29 cellular contexts compared by ENCODE assay signal in the genomic region with DNA sequence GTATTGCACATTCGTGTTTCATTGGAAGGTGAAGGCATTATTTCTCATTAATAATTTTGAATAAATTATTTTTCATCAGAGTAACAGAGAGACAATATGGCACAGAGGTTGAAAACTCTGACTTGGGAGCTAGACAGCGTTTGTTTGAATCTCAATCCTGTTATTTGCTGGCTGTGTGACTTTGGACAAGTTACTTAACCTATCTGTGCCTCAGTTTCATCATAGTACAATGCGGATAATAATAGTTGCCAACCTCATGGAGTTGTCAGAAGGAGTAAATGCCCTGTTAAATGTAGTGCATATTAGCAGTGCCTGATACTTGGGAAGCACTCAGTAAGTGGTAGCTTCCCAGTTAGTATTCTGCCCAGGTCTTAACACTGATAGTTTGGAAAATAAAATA.
"Had no signal": no experiment of that assay in that cellular context is flagged by ENCODE, and none has a peak within 500 bp of the region (broad histone marks: within the 10 kb centered on the region; RNA-seq: fewer than 3 reads in every experiment).

No MANE protein-coding gene starts in this region.

- DNase-seq: colonic mucosa; cortex of kidney; dermis blood vessel endothelial cell; dorsolateral prefrontal cortex; effector CD4-positive, alpha-beta T cell; effector CD8-positive, alpha-beta T cell; effector memory CD4-positive, alpha-beta T cell; effector memory CD8-positive, alpha-beta T cell; endodermal cell; erythroblast; esophagus squamous epithelium; foreskin fibroblast; foreskin keratinocyte; foreskin melanocyte; gastrocnemius medialis; glutamatergic neuron; head of caudate nucleus; heart left ventricle; heart right ventricle had no signal

- H3K27ac ChIP-seq: colonic mucosa, coronary artery, dorsolateral prefrontal cortex, epithelial cell of prostate, esophagus muscularis mucosa, esophagus squamous epithelium, foreskin keratinocyte, gastrocnemius medialis, gastroesophageal sphincter, heart left ventricle, heart right ventricle had no signal

- H3K27me3 Mint-ChIP-seq: dendritic cell treated with granulocyte-macrophage colony-stimulating factor and Interleukin-4, amounts not matched to agents 40 ng/mL and 50 ng/mL, for 4 days; effector memory CD8-positive, alpha-beta T cell had no signal

- H3K27me3 ChIP-seq: colonic mucosa, dorsolateral prefrontal cortex, esophagus muscularis mucosa, esophagus squamous epithelium, gastrocnemius medialis, gastroesophageal sphincter, heart left ventricle, heart right ventricle had no signal

- H3K4me3 ChIP-seq: colonic mucosa, coronary artery, dorsolateral prefrontal cortex, esophagus muscularis mucosa, esophagus squamous epithelium, gastrocnemius medialis, gastroesophageal sphincter, heart left ventricle, heart right ventricle had no signal

- H3K9me3 Mint-ChIP-seq: dendritic cell treated with granulocyte-macrophage colony-stimulating factor and Interleukin-4, amounts not matched to agents 40 ng/mL and 50 ng/mL, for 4 days; endodermal cell had no signal

- H3K4me1 ChIP-seq: colonic mucosa, esophagus muscularis mucosa, esophagus squamous epithelium, foreskin keratinocyte, gastrocnemius medialis, gastroesophageal sphincter had no signal

- H3K27ac Mint-ChIP-seq: dendritic cell treated with granulocyte-macrophage colony-stimulating factor and Interleukin-4, amounts not matched to agents 40 ng/mL and 50 ng/mL, for 4 days; effector memory CD8-positive, alpha-beta T cell; endodermal cell had no signal

- H3K4me3 Mint-ChIP-seq: dendritic cell treated with granulocyte-macrophage colony-stimulating factor and Interleukin-4, amounts not matched to agents 40 ng/mL and 50 ng/mL, for 4 days; effector memory CD8-positive, alpha-beta T cell; endodermal cell had no signal

- H3K36me3 ChIP-seq: colonic mucosa, esophagus muscularis mucosa, esophagus squamous epithelium, gastrocnemius medialis, gastroesophageal sphincter, heart left ventricle, heart right ventricle had no signal

- H3K9me3 ChIP-seq: colonic mucosa, esophagus muscularis mucosa, esophagus squamous epithelium, gastrocnemius medialis, gastroesophageal sphincter, heart left ventricle, heart right ventricle had no signal

- FAIRE-seq: colon, endometrium, endothelial cell of umbilical vein, frontal cortex had no signal

- ATAC-seq: effector memory CD8-positive, alpha-beta T cell; esophagus mucosa; foreskin keratinocyte; gastrocnemius medialis; gastroesophageal sphincter; heart left ventricle; heart right ventricle had no signal
